1 cellular context compared by ENCODE assay signal in the genomic region with DNA sequence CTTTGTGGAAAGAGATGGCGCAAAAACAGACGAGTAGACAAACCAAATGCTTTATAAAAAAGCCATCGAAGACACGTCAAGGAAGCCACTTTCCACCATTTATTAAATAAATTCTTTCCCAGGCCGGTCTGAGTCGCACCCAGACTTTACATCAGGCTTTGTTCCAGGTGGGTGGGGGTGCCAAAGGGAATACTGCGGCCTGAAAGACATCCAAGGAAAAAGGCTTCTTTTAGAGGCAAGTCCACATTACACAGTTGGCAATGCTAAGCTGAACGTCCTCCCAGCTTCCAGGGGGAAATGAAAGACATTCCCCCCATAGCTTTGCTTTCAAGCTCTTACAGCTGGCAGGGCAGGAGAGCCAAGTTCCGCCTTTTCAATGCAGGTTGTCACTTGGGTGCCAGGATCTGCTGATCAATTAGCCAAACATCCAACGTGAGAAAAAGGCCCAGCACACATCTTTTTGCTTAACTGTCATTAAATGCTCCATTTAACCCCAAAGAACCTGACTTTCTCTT.
TF ChIP-seq lines count a peak whose summit lies in the region.

No MANE protein-coding gene starts in this region.

TF ChIP-seq in liver, 16 proteins besides CTCF, POLR2A, EP300 and RAD21 (continued from another document):
- TF ChIP-seq, protein P1, sequence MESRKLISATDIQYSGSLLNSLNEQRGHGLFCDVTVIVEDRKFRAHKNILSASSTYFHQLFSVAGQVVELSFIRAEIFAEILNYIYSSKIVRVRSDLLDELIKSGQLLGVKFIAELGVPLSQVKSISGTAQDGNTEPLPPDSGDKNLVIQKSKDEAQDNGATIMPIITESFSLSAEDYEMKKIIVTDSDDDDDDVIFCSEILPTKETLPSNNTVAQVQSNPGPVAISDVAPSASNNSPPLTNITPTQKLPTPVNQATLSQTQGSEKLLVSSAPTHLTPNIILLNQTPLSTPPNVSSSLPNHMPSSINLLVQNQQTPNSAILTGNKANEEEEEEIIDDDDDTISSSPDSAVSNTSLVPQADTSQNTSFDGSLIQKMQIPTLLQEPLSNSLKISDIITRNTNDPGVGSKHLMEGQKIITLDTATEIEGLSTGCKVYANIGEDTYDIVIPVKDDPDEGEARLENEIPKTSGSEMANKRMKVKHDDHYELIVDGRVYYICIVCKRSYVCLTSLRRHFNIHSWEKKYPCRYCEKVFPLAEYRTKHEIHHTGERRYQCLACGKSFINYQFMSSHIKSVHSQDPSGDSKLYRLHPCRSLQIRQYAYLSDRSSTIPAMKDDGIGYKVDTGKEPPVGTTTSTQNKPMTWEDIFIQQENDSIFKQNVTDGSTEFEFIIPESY (IDR thresholded peaks at IDR 0.05) = no peak
- TF ChIP-seq FOXA2 (IDR thresholded peaks at IDR 0.05) = no peak
